1 cellular context compared by ENCODE assay signal in genomic region chr1:51833700-51834099, GRCh38.
TF ChIP-seq lines count a peak whose summit lies in the region.

No MANE protein-coding gene starts in this region.

TF ChIP-seq in IMR-90, 13 proteins besides CTCF, POLR2A, EP300 and RAD21 (continued from another document):
- TF ChIP-seq MAFK (IDR thresholded peaks at IDR 0.05; ENCODE audit: low read depth, low read length) (no peak), CHD1 (IDR thresholded peaks at IDR 0.05; ENCODE audit: low read depth, low read length) (no peak), MAZ (IDR thresholded peaks at IDR 0.05; ENCODE audit: borderline replicate concordance, low read depth, low read length) (no peak), MXI1 (IDR thresholded peaks at IDR 0.05; ENCODE audit: borderline replicate concordance, low read depth, low read length) (no peak), RFX5 (IDR thresholded peaks at IDR 0.05; ENCODE audit: low read depth, low read length) (no peak), CEBPB (IDR thresholded peaks at IDR 0.05; ENCODE audit: low read depth, low read length) (no peak)
